In genomic region chr1:235328271-235329138, GRCh38 we compare ENCODE assay signal across 8 cellular contexts. TPM values are rescaled to one million over a fixed set of nuclear protein-coding genes. Genes with fewer than 3 reads are reported as not detected.
A peak's percentile ranks its signal among the peaks of the same experiment; 100 is the strongest.
DNase-seq lines count a peak whose midpoint lies in the region; ATAC-seq and TF ChIP-seq lines count a peak whose summit lies in the region.

GGPS1 (plus strand) TSS chr1:235328570; CDS start chr1:235335265, 6,695 bp downstream.

- H3K4me3 Mint-ChIP-seq in activated CD4-positive, alpha-beta T cell treated with anti-CD3 and anti-CD28 coated beads for 36 hours, result no peak within 1 kb of the TSS

- CTCF ChIA-PET in BJ (lab: Yijun Ruan, JAX), result interaction anchor here (0.7 to 4.5 kb wide), 5 partner anchors 11 to 88 kb away, joined by 3 to 21 read pairs (median 5); no protein-coding TSS in a partner anchor
- CTCF ChIA-PET in activated CD4-positive, alpha-beta T cell treated with anti-CD3 and anti-CD28 coated beads for 36 hours (lab: Charles Lee), result interaction anchor here (0.6 to 1.5 kb wide), 8 partner anchors 11 to 274 kb away, joined by 3 to 5 read pairs (median 4); no protein-coding TSS in a partner anchor

- H3K4me3 ChIP-seq in BJ (ENCODE audit: low read depth, low read length) (peak within 1 kb of the TSS; percentile 94), choroid plexus epithelial cell (ENCODE audit: low read depth, low read length) (peak within 1 kb of the TSS; percentile 96), kidney epithelial cell (ENCODE audit: low read depth, low read length) (peak within 1 kb of the TSS; percentile 82)

- H3K27me3 ChIP-seq in BJ (ENCODE audit: control insufficient read depth, insufficient read depth, low read length) (no peaks in the 10 kb centered on the region), kidney epithelial cell (ENCODE audit: control insufficient read depth, insufficient read depth, low read length) (no peaks in the 10 kb centered on the region)

- intact Hi-C loops in activated CD4-positive, alpha-beta T cell treated with anti-CD3 and anti-CD28 coated beads for 36 hours (cut with DNase I, micrococcal nuclease), result loop anchor here (1.0 to 5.0 kb wide), 18 partner anchors 31 to 955 kb away; partner anchors contain the start of genes B3GALNT2 (in 2 of the 2), LYST (in 2 of the 2), RBM34 (in 2 of the 2) and TBCE (in 2 of the 2)

- H3K4me1 Mint-ChIP-seq in activated CD4-positive, alpha-beta T cell treated with anti-CD3 and anti-CD28 coated beads for 36 hours, result peaks cover 42% of the 10 kb centered on the region

- DNase-seq in BJ (ENCODE audit: low read depth) (peak; percentile 99), GM19240 (ENCODE audit: insufficient read length, low spot score) (peak; percentile 56), NCI-H524 (lab: John Stamatoyannopoulos, UW) (peak; percentile 99), choroid plexus epithelial cell (ENCODE audit: low read depth) (peak; percentile 100), kidney epithelial cell (ENCODE audit: low read depth) (peak; percentile 99)
- peak; percentile 99 for DNase-seq in activated CD4-positive, alpha-beta T cell treated with anti-CD3 and anti-CD28 coated beads for 36 hours
- DNase-seq in stimulated activated CD4-positive, alpha-beta T cell treated with anti-CD3 and anti-CD28 coated beads, Interleukin-15, amount 100 ng/mL, for 48 hours (ENCODE audit: low read depth in 2 of 2), result peak; percentile 96 to 99

- TF ChIP-seq CTCF in BJ (IDR thresholded peaks at IDR 0.05; ENCODE audit: insufficient read depth, low read depth, low read length), result 0 out of 2 replicates have a peak, but pooled peaks have one; percentile 4
- TF ChIP-seq CTCF in choroid plexus epithelial cell (conservative IDR thresholded peaks at IDR 0.05; ENCODE audit: low read depth, low read length), result no peak
- no peak for TF ChIP-seq CTCF in kidney epithelial cell (IDR thresholded peaks at IDR 0.05; ENCODE audit: insufficient read depth, low read length, poor library complexity, severe bottlenecking)

- H3K36me3 Mint-ChIP-seq in activated CD4-positive, alpha-beta T cell treated with anti-CD3 and anti-CD28 coated beads for 36 hours (ENCODE audit: low read depth), result peaks cover 33% of the 10 kb centered on the region

- no peaks in the 10 kb centered on the region for H3K9me3 Mint-ChIP-seq in activated CD4-positive, alpha-beta T cell treated with anti-CD3 and anti-CD28 coated beads for 36 hours (ENCODE audit: low read depth)

- no peaks in the 10 kb centered on the region for H3K27me3 Mint-ChIP-seq in activated CD4-positive, alpha-beta T cell treated with anti-CD3 and anti-CD28 coated beads for 36 hours

- POLR2A ChIA-PET in BJ (lab: Charles Lee), result interaction anchor here (0.6 to 1.0 kb wide), 4 partner anchors 14 to 346 kb away, joined by 3 to 12 read pairs (median 6); no protein-coding TSS in a partner anchor
- POLR2A ChIA-PET in activated CD4-positive, alpha-beta T cell treated with anti-CD3 and anti-CD28 coated beads for 36 hours (lab: Charles Lee), result interaction anchor here (0.5 to 1.8 kb wide), 10 partner anchors 10 to 202 kb away, joined by 3 to 9 read pairs (median 4); partner anchors contain the start of gene B3GALNT2

- H3K27ac Mint-ChIP-seq in activated CD4-positive, alpha-beta T cell treated with anti-CD3 and anti-CD28 coated beads for 36 hours, result no peak within 1 kb of the TSS

- ATAC-seq in HG03457 (IDR thresholded peaks at IDR 0.05; ENCODE audit: unreplicated experiment), result peak; percentile 59
- peak; percentile 84 for ATAC-seq in activated CD4-positive, alpha-beta T cell treated with anti-CD3 and anti-CD28 coated beads for 36 hours

- H3K36me3 ChIP-seq in BJ (ENCODE audit: control insufficient read depth, insufficient read depth, low read length) (no peaks in the 10 kb centered on the region), kidney epithelial cell (ENCODE audit: control insufficient read depth, insufficient read depth, low read length) (no peaks in the 10 kb centered on the region)

RNA-seq across cellular contexts. Expression of gene GGPS1, which starts in this region (rescaled TPM):
- polyA plus RNA-seq in BJ (2011; rRNA removed), result 18.8 and 37.3 TPM in 2 replicates
- polyA minus RNA-seq in BJ (2011; rRNA and poly(A)+ RNA removed), result 11.0 and 14.3 TPM in 2 replicates
- 10 to 100 TPM; 35.6 to 37.4 TPM for total RNA-seq in activated CD4-positive, alpha-beta T cell treated with anti-CD3 and anti-CD28 coated beads for 36 hours
- total RNA-seq in kidney epithelial cell, result 30.5 and 34.9 TPM in 2 replicates

Comparison
In these comparisons a context has a peak if more than half of its experiments do, and no peak if none do; other contexts are left out.
1. Peak in every context shown above with its lines: DNase-seq, ATAC-seq and H3K4me3 ChIP-seq.